Comparison of ENCODE assay signal across 29 cellular contexts in the genomic region with DNA sequence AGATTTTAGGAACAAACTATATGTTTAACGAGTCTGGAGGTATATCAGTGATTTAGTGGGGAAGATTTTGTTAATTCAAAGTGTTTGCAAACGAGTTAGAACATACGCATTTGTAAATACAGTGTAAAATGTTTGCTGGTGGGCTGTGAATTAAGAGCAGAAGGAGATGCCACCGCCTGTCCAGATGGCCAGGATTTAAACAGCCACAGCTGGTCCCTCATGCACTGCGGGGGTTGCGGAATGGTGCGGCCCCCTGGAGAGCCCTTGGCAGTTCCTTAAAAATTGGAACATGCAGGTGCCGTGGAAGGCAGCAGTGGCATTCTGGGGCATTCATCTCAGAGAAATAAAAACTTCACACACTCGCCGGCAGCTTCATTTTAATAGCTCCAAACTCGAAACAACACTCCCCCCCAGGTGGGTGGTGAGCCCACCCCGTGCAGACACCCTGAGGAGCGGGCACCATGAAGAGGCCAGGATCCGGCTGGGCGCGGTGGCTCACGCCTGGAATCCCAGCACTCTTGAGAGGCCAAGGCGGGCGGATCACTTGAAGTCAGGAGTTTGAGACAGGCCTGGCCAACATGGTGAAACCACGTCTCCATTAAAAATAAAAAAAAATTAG. TPM values are rescaled to one million over a fixed set of nuclear protein-coding genes. Genes with fewer than 3 reads are reported as not detected.
DNase-seq lines count a peak whose midpoint lies in the region; ATAC-seq and TF ChIP-seq lines count a peak whose summit lies in the region.
"Had no signal": no experiment of that assay in that cellular context is flagged by ENCODE, and none has a peak within 500 bp of the region (broad histone marks: within the 10 kb centered on the region; RNA-seq: fewer than 3 reads in every experiment).

No MANE protein-coding gene starts in this region.

- TF ChIP-seq POLR2A in tibial nerve (IDR thresholded peaks at IDR 0.05): no peak

- no peak for ATAC-seq in right cardiac atrium
- no peak for ATAC-seq in heart right ventricle
- no peak for ATAC-seq in WTC11
- ATAC-seq in natural killer cell treated with Interleukin-12 subunit alpha and Interleukin-12 subunit beta and Interleukin-15 and Interleukin-18, amount 100 ng/mL, for 72 hours: no peak
- no peak for ATAC-seq in GM19395 (IDR thresholded peaks at IDR 0.05; ENCODE audit: unreplicated experiment)
- ATAC-seq: activated CD4-positive, CD25-positive, alpha-beta regulatory T cell treated with anti-CD3 and anti-CD28 coated beads, Interleukin-2, amount 50 U/mL, for 24 hours; gastroesophageal sphincter; HCT116; PC-3; stimulated activated memory B cell treated with anti-CD40 and anti-IgM and Interleukin-4, amounts not matched to agents 10 μg/mL and 1 μg/mL and 100 μg/mL, for 72 hours had no signal

- TF ChIP-seq EP300 in tibial nerve (IDR thresholded peaks at IDR 0.05): no peak

- H3K4me1 Mint-ChIP-seq in WTC11: peaks cover 8% of the 10 kb centered on the region
- peaks cover 11 to 21% of the 10 kb centered on the region in 2 donors for H3K4me1 Mint-ChIP-seq in natural killer cell treated with Interleukin-12 subunit alpha and Interleukin-12 subunit beta and Interleukin-15 and Interleukin-18, amount 100 ng/mL, for 72 hours (ENCODE audit: low read depth in 2 of 2)

- H3K27me3 Mint-ChIP-seq in WTC11 (ENCODE audit: low read depth): peaks cover 29% of the 10 kb centered on the region
- peaks cover 3 to 7% of the 10 kb centered on the region in 2 donors for H3K27me3 Mint-ChIP-seq in natural killer cell treated with Interleukin-12 subunit alpha and Interleukin-12 subunit beta and Interleukin-15 and Interleukin-18, amount 100 ng/mL, for 72 hours
- H3K27me3 Mint-ChIP-seq: CD4-positive, alpha-beta T cell had no signal

- H3K4me1 ChIP-seq in right cardiac atrium (ENCODE audit: control insufficient read depth, insufficient read depth, low read length) (no peaks in the 10 kb centered on the region), heart right ventricle (peaks cover 0 to 21% (median 15%) of the 10 kb centered on the region in 9 donors), tibial nerve (peaks cover 0 to 31% (median 10%) of the 10 kb centered on the region in 4 donors)

- H3K9me3 ChIP-seq in right cardiac atrium (ENCODE audit: control insufficient read depth, low read length) (no peaks in the 10 kb centered on the region), heart right ventricle (no peaks in the 10 kb centered on the region), tibial nerve (no peaks in the 10 kb centered on the region)
- H3K9me3 ChIP-seq: gastroesophageal sphincter, neutrophil, suprapubic skin had no signal

- H3K36me3 ChIP-seq in heart right ventricle (no peaks in the 10 kb centered on the region), tibial nerve (no peaks in the 10 kb centered on the region)
- H3K36me3 ChIP-seq: gastroesophageal sphincter, neutrophil, suprapubic skin had no signal

- CTCF ChIA-PET in WTC11 (lab: Charles Lee): interaction anchor here (1.0 kb wide), 1 partner anchor 87 kb away, joined by 3 read pairs; no protein-coding TSS in a partner anchor

- peak overlapping the region; percentile 62; the same call in 1 of the 2 replicates for H3K27ac Mint-ChIP-seq in WTC11
- H3K27ac Mint-ChIP-seq in natural killer cell treated with Interleukin-12 subunit alpha and Interleukin-12 subunit beta and Interleukin-15 and Interleukin-18, amount 100 ng/mL, for 72 hours: no peak overlapping the region
- H3K27ac Mint-ChIP-seq: activated naive CD4-positive, alpha-beta T cell treated with anti-CD3 and anti-CD28 coated beads for 36 hours; activated T-cell treated with anti-CD3 and anti-CD28 coated beads, Interleukin-2, amount 50 U/mL, for 24 hours; CD4-positive, alpha-beta T cell; stimulated activated memory B cell treated with anti-CD40 and anti-IgM and Interleukin-4, amounts not matched to agents 10 μg/mL and 1 μg/mL and 100 μg/mL, for 72 hours had no signal

- H3K4me3 ChIP-seq in right cardiac atrium (ENCODE audit: low read length): no peak overlapping the region
- no peak overlapping the region for H3K4me3 ChIP-seq in heart right ventricle
- H3K4me3 ChIP-seq in tibial nerve: no peak overlapping the region
- H3K4me3 ChIP-seq: gastroesophageal sphincter, suprapubic skin had no signal

- POLR2A ChIA-PET in WTC11 (lab: Charles Lee): no interaction called here

- no peaks in the 10 kb centered on the region for H3K36me3 Mint-ChIP-seq in WTC11
- H3K36me3 Mint-ChIP-seq in natural killer cell treated with Interleukin-12 subunit alpha and Interleukin-12 subunit beta and Interleukin-15 and Interleukin-18, amount 100 ng/mL, for 72 hours: no peaks in the 10 kb centered on the region
- H3K36me3 Mint-ChIP-seq: stimulated activated memory B cell treated with anti-CD40 and anti-IgM and Interleukin-4, amounts not matched to agents 10 μg/mL and 1 μg/mL and 100 μg/mL, for 72 hours had no signal

- H3K9me3 Mint-ChIP-seq in WTC11: peaks cover 9% of the 10 kb centered on the region
- H3K9me3 Mint-ChIP-seq in natural killer cell treated with Interleukin-12 subunit alpha and Interleukin-12 subunit beta and Interleukin-15 and Interleukin-18, amount 100 ng/mL, for 72 hours: peaks cover 7% of the 10 kb centered on the region
- H3K9me3 Mint-ChIP-seq: activated naive CD4-positive, alpha-beta T cell treated with anti-CD3 and anti-CD28 coated beads for 36 hours; activated T-cell treated with anti-CD3 and anti-CD28 coated beads, Interleukin-2, amount 50 U/mL, for 24 hours; CD4-positive, alpha-beta T cell had no signal

- peak in 2 of 3 donors; percentile 25 to 32 for DNase-seq in right cardiac atrium
- no peak for DNase-seq in heart right ventricle
- no peak for DNase-seq in WTC11 (ENCODE audit: low spot score)
- peak; percentile 55 for DNase-seq in natural killer cell treated with Interleukin-12 subunit alpha and Interleukin-12 subunit beta and Interleukin-15 and Interleukin-18, amount 100 ng/mL, for 72 hours (ENCODE audit: low spot score)
- no peak for DNase-seq in epidermal melanocyte (ENCODE audit: insufficient read length, low spot score)
- no peak for DNase-seq in tibial nerve (ENCODE audit: low spot score in 2 of 2)
- DNase-seq: activated CD8-positive, alpha-beta memory T cell treated with anti-CD3 and anti-CD28 coated beads for 24 hours; activated naive CD4-positive, alpha-beta T cell treated with anti-CD3 and anti-CD28 coated beads for 36 hours; activated T-cell treated with anti-CD3 and anti-CD28 coated beads, Interleukin-2, amount 50 U/mL, for 24 hours; amygdala; islet precursor cell; NCI-H187 treated with DMSO at 0.1 percent for 48 hours; NCI-H345; PC-3; SHP77; stimulated activated CD4-positive, alpha-beta T cell treated with anti-CD3 and anti-CD28 coated beads, Interleukin-2, amount 100 ng/mL, for 48 hours; SW 1271 had no signal

- H3K27ac ChIP-seq in right cardiac atrium (ENCODE audit: low read length): no peak overlapping the region
- no peak overlapping the region for H3K27ac ChIP-seq in heart right ventricle
- H3K27ac ChIP-seq in tibial nerve: no peak overlapping the region
- H3K27ac ChIP-seq: gastroesophageal sphincter, HL-60, neutrophil, suprapubic skin had no signal

- no peak overlapping the region for H3K4me3 Mint-ChIP-seq in WTC11
- no peak overlapping the region for H3K4me3 Mint-ChIP-seq in natural killer cell treated with Interleukin-12 subunit alpha and Interleukin-12 subunit beta and Interleukin-15 and Interleukin-18, amount 100 ng/mL, for 72 hours
- H3K4me3 Mint-ChIP-seq: activated naive CD4-positive, alpha-beta T cell treated with anti-CD3 and anti-CD28 coated beads for 36 hours; activated T-cell treated with anti-CD3 and anti-CD28 coated beads, Interleukin-2, amount 50 U/mL, for 24 hours; CD4-positive, alpha-beta T cell; stimulated activated memory B cell treated with anti-CD40 and anti-IgM and Interleukin-4, amounts not matched to agents 10 μg/mL and 1 μg/mL and 100 μg/mL, for 72 hours had no signal

- WGBS in right cardiac atrium: 78% methylated on average over 20 of the region's 20 CpGs
- WGBS in heart right ventricle, 2 donors: 78 to 83% methylated on average over 20 of the region's 20 CpGs
- WGBS in tibial nerve, 2 donors: 72 to 77% methylated on average over 20 of the region's 20 CpGs

- intact Hi-C loops in right cardiac atrium (cut with DNase I) (no loop called here), heart right ventricle (cut with DNase I) (loop anchor here in 3 of 10 donors (5.0 kb wide), 3 partner anchors 102 to 238 kb away; a partner anchor contains a TSS)

- H3K27me3 ChIP-seq in right cardiac atrium (ENCODE audit: control insufficient read depth, insufficient read depth): no peaks in the 10 kb centered on the region
- peaks cover 0 to 29% (median 13%) of the 10 kb centered on the region in 7 donors for H3K27me3 ChIP-seq in heart right ventricle
- H3K27me3 ChIP-seq in tibial nerve: peaks cover 0 to 7% of the 10 kb centered on the region in 2 donors

- TF ChIP-seq CTCF in heart right ventricle (IDR thresholded peaks at IDR 0.05) (no peak), WTC11 (IDR thresholded peaks at IDR 0.05) (no peak), tibial nerve (IDR thresholded peaks at IDR 0.05) (no peak)

TF ChIP-seq in WTC11, 78 proteins besides CTCF, POLR2A, EP300 and RAD21 (continues in another document):
- TF ChIP-seq ZNF232 (CRISPR knock-in tag; IDR thresholded peaks at IDR 0.05) (no peak), ETV6 (CRISPR knock-in tag; IDR thresholded peaks at IDR 0.05) (no peak)

RNA-seq across cellular contexts. Expression of a gene that starts 3.5 kb away (rescaled TPM):
- total RNA-seq in right cardiac atrium (1 to 10 TPM; 4.9 to 5.6 (median 5.4) TPM), heart right ventricle (1 to 10 TPM; 2.9 to 6.0 (median 3.5) TPM), WTC11 (2021) (13.9 to 17.8 TPM (median 14.0 TPM) in 3 replicates), tibial nerve (10 to 100 TPM; 18.4 to 29.4 (median 23.1) TPM)
- polyA plus RNA-seq in right cardiac atrium (6.8 TPM), heart right ventricle (10 to 100 TPM in 1 of 2 donors, 1 to 10 TPM in 1; 7.1 to 14.0 TPM)
- 10 to 100 TPM; 18.6 to 37.1 TPM for total RNA-seq in natural killer cell treated with Interleukin-12 subunit alpha and Interleukin-12 subunit beta and Interleukin-15 and Interleukin-18, amount 100 ng/mL, for 72 hours

RNA-seq across cellular contexts. Expression of a gene that starts 45.3 kb away (rescaled TPM):
- not detected for total RNA-seq in right cardiac atrium
- not detected for polyA plus RNA-seq in right cardiac atrium
- not detected for total RNA-seq in heart right ventricle
- polyA plus RNA-seq in heart right ventricle: not detected
- not detected in 3 replicates for total RNA-seq in WTC11 (2021)
- total RNA-seq in natural killer cell treated with Interleukin-12 subunit alpha and Interleukin-12 subunit beta and Interleukin-15 and Interleukin-18, amount 100 ng/mL, for 72 hours: not detected
- not detected for total RNA-seq in tibial nerve
- total RNA-seq: activated naive CD4-positive, alpha-beta T cell treated with anti-CD3 and anti-CD28 coated beads for 36 hours; CD4-positive, alpha-beta T cell; LHCN-M2; lung microvascular endothelial cell had no signal

RNA-seq across cellular contexts. Expression of a gene that starts 54.3 kb away (rescaled TPM):
- not detected for total RNA-seq in right cardiac atrium
- polyA plus RNA-seq in right cardiac atrium: 0.09 TPM
- under 1 TPM in 7 of 10 donors, not detected in 3; 0.11 to 0.53 (median 0.26) TPM for total RNA-seq in heart right ventricle
- polyA plus RNA-seq in heart right ventricle: under 1 TPM; 0.09 to 0.29 TPM
- total RNA-seq in WTC11 (2021): 0.78 to 1.1 TPM (median 1.1 TPM) in 3 replicates
- under 1 TPM in 1 of 2 donors, not detected in 1; 0.31 TPM for total RNA-seq in natural killer cell treated with Interleukin-12 subunit alpha and Interleukin-12 subunit beta and Interleukin-15 and Interleukin-18, amount 100 ng/mL, for 72 hours
- total RNA-seq in tibial nerve: not detected
- total RNA-seq: activated naive CD4-positive, alpha-beta T cell treated with anti-CD3 and anti-CD28 coated beads for 36 hours; bronchial epithelial cell; LHCN-M2; lung microvascular endothelial cell; suprapubic skin had no signal

Comparison
In these comparisons a context has a peak if more than half of its experiments do, and no peak if none do; other contexts are left out.
1. DNase-seq: peak in right cardiac atrium (2 of 3) and natural killer cell treated with Interleukin-12 subunit alpha and Interleukin-12 subunit beta and Interleukin-15 and Interleukin-18, amount 100 ng/mL, for 72 hours (single experiment); none in heart right ventricle (0 of 2), WTC11 (single experiment), epidermal melanocyte (single experiment) and tibial nerve (0 of 2).